ENCODE assay signal across 23 cellular contexts in the genomic region with DNA sequence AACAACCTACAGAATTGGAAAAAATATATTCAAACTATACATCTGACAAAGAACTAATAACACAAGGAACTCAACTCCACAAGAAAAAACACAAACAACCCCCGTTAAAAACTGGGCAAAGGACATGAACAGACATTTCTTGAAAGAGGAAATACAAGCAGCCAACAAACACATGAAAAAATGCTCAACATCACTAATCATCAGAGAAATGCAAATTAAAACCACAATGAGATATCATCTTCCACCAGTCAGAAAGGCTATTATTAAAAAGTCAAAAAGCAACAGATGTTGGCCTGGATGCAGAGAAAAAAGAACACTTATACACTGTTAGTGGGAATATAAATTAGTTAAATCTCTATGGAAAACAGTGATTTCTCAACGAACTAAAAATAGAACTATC.
"Had no signal": no experiment of that assay in that cellular context is flagged by ENCODE, and none has a peak within 500 bp of the region (broad histone marks: within the 10 kb centered on the region; RNA-seq: fewer than 3 reads in every experiment).

No MANE protein-coding gene starts in this region.

- ATAC-seq: activated CD4-positive, alpha-beta T cell treated with anti-CD3 and anti-CD28 coated beads for 36 hours; mucosa of descending colon; naive thymus-derived CD4-positive, alpha-beta T cell; right cardiac atrium; stimulated activated naive CD8-positive, alpha-beta T cell treated with anti-CD3 and anti-CD28 coated beads, Interleukin-15, amount 100 ng/mL, for 72 hours; WTC11 had no signal

- H3K4me1 Mint-ChIP-seq: neural progenitor cell, WTC11 had no signal

- H3K9me3 ChIP-seq: mucosa of descending colon, prostate gland, suprapubic skin, transverse colon, vagina had no signal

- H3K4me2 ChIP-seq: neural progenitor cell had no signal

- H3K9ac ChIP-seq: neural progenitor cell had no signal

- H3K27me3 ChIP-seq: dorsolateral prefrontal cortex, neural progenitor cell, suprapubic skin, transverse colon, vagina had no signal

- H3K27ac ChIP-seq: dorsolateral prefrontal cortex, neural progenitor cell, prostate gland, skin epidermis, suprapubic skin, transverse colon, vagina had no signal

- H3K4me1 ChIP-seq: neural progenitor cell, prostate gland, suprapubic skin, transverse colon, vagina had no signal

- H3K9me3 Mint-ChIP-seq: stimulated activated naive CD8-positive, alpha-beta T cell treated with anti-CD3 and anti-CD28 coated beads, Interleukin-15, amount 100 ng/mL, for 72 hours; WTC11 had no signal

- H2AFZ ChIP-seq: neural progenitor cell had no signal

- H3K4me3 ChIP-seq: dorsolateral prefrontal cortex, mucosa of descending colon, neural progenitor cell, prostate gland, skin epidermis, suprapubic skin, transverse colon, vagina had no signal

- H3K36me3 Mint-ChIP-seq: brain, immature natural killer cell, neural progenitor cell, WTC11 had no signal

- H3K4me3 Mint-ChIP-seq: activated CD4-positive, alpha-beta T cell treated with anti-CD3 and anti-CD28 coated beads for 36 hours; activated naive CD8-positive, alpha-beta T cell treated with anti-CD3 and anti-CD28 coated beads for 36 hours; brain; immature natural killer cell; naive thymus-derived CD4-positive, alpha-beta T cell; neural progenitor cell; stimulated activated naive CD8-positive, alpha-beta T cell treated with anti-CD3 and anti-CD28 coated beads, Interleukin-15, amount 100 ng/mL, for 72 hours; WTC11 had no signal

- H3K36me3 ChIP-seq: neural progenitor cell, prostate gland, suprapubic skin, transverse colon, vagina had no signal

- H3K27me3 Mint-ChIP-seq: activated CD4-positive, alpha-beta T cell treated with anti-CD3 and anti-CD28 coated beads for 36 hours; activated naive CD8-positive, alpha-beta T cell treated with anti-CD3 and anti-CD28 coated beads for 36 hours; stimulated activated naive CD8-positive, alpha-beta T cell treated with anti-CD3 and anti-CD28 coated beads, Interleukin-15, amount 100 ng/mL, for 72 hours had no signal

- H3K27ac Mint-ChIP-seq: activated CD4-positive, alpha-beta T cell treated with anti-CD3 and anti-CD28 coated beads for 36 hours; activated naive CD8-positive, alpha-beta T cell treated with anti-CD3 and anti-CD28 coated beads for 36 hours; immature natural killer cell; naive thymus-derived CD4-positive, alpha-beta T cell; neural progenitor cell; stimulated activated naive CD8-positive, alpha-beta T cell treated with anti-CD3 and anti-CD28 coated beads, Interleukin-15, amount 100 ng/mL, for 72 hours; WTC11 had no signal

- DNase-seq: activated CD4-positive, alpha-beta T cell treated with anti-CD3 and anti-CD28 coated beads for 36 hours; activated CD4-positive, alpha-beta T cell treated with anti-CD3 and anti-CD28 coated beads, Interleukin-2, amount 50 U/mL, for 48 hours; activated naive CD4-positive, alpha-beta T cell; activated naive CD8-positive, alpha-beta T cell treated with anti-CD3 and anti-CD28 coated beads for 36 hours; amygdala; central memory CD4-positive, alpha-beta T cell; dorsolateral prefrontal cortex; immature natural killer cell; mesenchymal stem cell; mucosa of descending colon; naive thymus-derived CD4-positive, alpha-beta T cell; right cardiac atrium; stimulated activated CD4-positive, alpha-beta T cell treated with anti-CD3 and anti-CD28 coated beads, Interleukin-15, amount 100 ng/mL, for 24 hours; stimulated activated CD4-positive, alpha-beta T cell treated with anti-CD3 and anti-CD28 coated beads, Interleukin-2, amount 100 ng/mL, for 48 hours; stimulated activated naive CD8-positive, alpha-beta T cell treated with anti-CD3 and anti-CD28 coated beads, Interleukin-15, amount 100 ng/mL, for 72 hours; transverse colon had no signal
